ENCODE assay signal across 8 cellular contexts in genomic region chr3:66115858-66116654, GRCh38.
DNase-seq lines count a peak whose midpoint lies in the region; ATAC-seq, FAIRE-seq and TF ChIP-seq lines count a peak whose summit lies in the region.
"Had no signal": no experiment of that assay in that cellular context is flagged by ENCODE, and none has a peak within 500 bp of the region (broad histone marks: within the 10 kb centered on the region; RNA-seq: fewer than 3 reads in every experiment).

No MANE protein-coding gene starts in this region.

- TF ChIP-seq CTCF in endothelial cell of umbilical vein (IDR thresholded peaks at IDR 0.05; ENCODE audit: extremely low read depth in 1 of 2, insufficient read depth in 1 of 2, low read depth in 1 of 2, low read length in 2 of 2): no peak
- TF ChIP-seq CTCF in lower lobe of right lung (IDR thresholded peaks at IDR 0.05): no peak

- POLR2A ChIA-PET in endothelial cell of umbilical vein (lab: Charles Lee): interaction anchor here (0.7 to 0.8 kb wide), 3 partner anchors 16 to 80 kb away, joined by 3 to 6 read pairs (median 3); no protein-coding TSS in a partner anchor

- CTCF ChIA-PET in endothelial cell of umbilical vein (lab: Charles Lee): interaction anchor here (1.0 to 2.6 kb wide), 5 partner anchors 12 to 331 kb away, joined by 3 to 11 read pairs (median 3); no protein-coding TSS in a partner anchor

- H3K4me1 ChIP-seq in endothelial cell of umbilical vein (ENCODE audit: control insufficient read depth, extremely low read depth, insufficient read depth, low read length): peaks cover 20% of the 10 kb centered on the region
- peaks cover 9% of the 10 kb centered on the region for H3K4me1 ChIP-seq in lower lobe of right lung

- intact Hi-C loops in endothelial cell of umbilical vein (cut with micrococcal nuclease): loop anchor here (1.0 to 2.0 kb wide), 3 partner anchors 8 to 77 kb away; partner anchors contain the start of gene MAGI1
- intact Hi-C loops in lower lobe of right lung (cut with DNase I): no loop called here

- H4K20me1 ChIP-seq in endothelial cell of umbilical vein (replicated peaks; ENCODE audit: control insufficient read depth, extremely low read depth, insufficient read depth, low read length): no peaks in the 10 kb centered on the region

- peak overlapping the region; percentile 65 for H3K9ac ChIP-seq in endothelial cell of umbilical vein (replicated peaks; ENCODE audit: extremely low read depth, insufficient read depth, low read length)

- H3K27ac ChIP-seq in endothelial cell of umbilical vein (ENCODE audit: insufficient read depth, low read depth, low read length) (peak overlapping the region; percentile 97), lower lobe of right lung (no peak overlapping the region)

- dilution Hi-C loops in endothelial cell of umbilical vein (cut with MboI; ENCODE audit: extremely low pct_ligation_motif_present, low sequenced_read_pairs): no loop called here

- no peaks in the 10 kb centered on the region for H3K9me1 ChIP-seq in endothelial cell of umbilical vein (replicated peaks; ENCODE audit: control insufficient read depth, extremely low read depth, insufficient read depth, low read length)

- TSS peak; percentile 84 for BruUV-seq in endothelial cell of umbilical vein (replicated peaks; lab: Mats Ljungman, UMichigan)

- H3K27me3 ChIP-seq in endothelial cell of umbilical vein (ENCODE audit: control insufficient read depth in 2 of 2, insufficient read depth in 2 of 2, low read length in 2 of 2): no peaks in the 10 kb centered on the region
- H3K27me3 ChIP-seq in lower lobe of right lung (ENCODE audit: low read depth): no peaks in the 10 kb centered on the region

- DNase-seq in M059J (ENCODE audit: low read depth) (peak; percentile 90), endothelial cell of umbilical vein (ENCODE audit: low read depth, low spot score) (peak; percentile 94), lower lobe of right lung (no peak), DMS79 (lab: John Stamatoyannopoulos, UW) (no peak), NCI-H524 treated with DMSO at 0.1 percent for 48 hours (lab: John Stamatoyannopoulos, UW) (no peak), GM19239 (ENCODE audit: insufficient read length, low spot score) (no peak)
- DNase-seq: NCI-H2171 had no signal

- peak; percentile 62 to 90 for ATAC-seq in lower lobe of right lung
- no peak for ATAC-seq in GM18868 (IDR thresholded peaks at IDR 0.05; ENCODE audit: unreplicated experiment)

- H3K36me3 ChIP-seq in endothelial cell of umbilical vein (ENCODE audit: control insufficient read depth in 2 of 2, extremely low read depth in 1 of 2, insufficient read depth in 2 of 2, low read length in 2 of 2) (no peaks in the 10 kb centered on the region), lower lobe of right lung (no peaks in the 10 kb centered on the region)

- H3K79me2 ChIP-seq in endothelial cell of umbilical vein (ENCODE audit: control insufficient read depth, insufficient read depth, low read length): no peaks in the 10 kb centered on the region

- peak overlapping the region; percentile 43 for H3K4me2 ChIP-seq in endothelial cell of umbilical vein (ENCODE audit: insufficient read depth, low read length)

- no peak overlapping the region for H3K4me3 ChIP-seq in endothelial cell of umbilical vein (replicated peaks in 1 of 3; ENCODE audit: insufficient read depth in 1 of 3, low read depth in 1 of 3, low read length in 3 of 3)
- H3K4me3 ChIP-seq in lower lobe of right lung: no peak overlapping the region

- H2AFZ ChIP-seq in endothelial cell of umbilical vein (ENCODE audit: low read depth, low read length): peak overlapping the region; percentile 67

- H3K9me3 ChIP-seq in endothelial cell of umbilical vein (replicated peaks; ENCODE audit: control insufficient read depth, insufficient read depth, low read length) (no peaks in the 10 kb centered on the region), lower lobe of right lung (no peaks in the 10 kb centered on the region)

- no peak for TF ChIP-seq POLR2A in endothelial cell of umbilical vein (IDR thresholded peaks at IDR 0.05; ENCODE audit: low read depth, low read length)

- FAIRE-seq in endothelial cell of umbilical vein (lab: Jason Lieb, UNC): peak; percentile 98
- FAIRE-seq in GM19239 (lab: Jason Lieb, UNC): no peak

TF ChIP-seq in endothelial cell of umbilical vein, 7 proteins besides CTCF, POLR2A, EP300 and RAD21:
- TF ChIP-seq FOS (IDR thresholded peaks at IDR 0.05; ENCODE audit: borderline replicate concordance, insufficient read depth, low read length) (peak; percentile 88), MYC (IDR thresholded peaks at IDR 0.05; ENCODE audit: low read depth, low read length) (peak; percentile 94), POLR2AphosphoS5 (IDR thresholded peaks at IDR 0.05; ENCODE audit: insufficient read depth, low read depth, low read length) (peak; percentile 71), MAX (IDR thresholded peaks at IDR 0.05; ENCODE audit: insufficient read depth, insufficient read length) (peak; percentile 76), EZH2 (IDR thresholded peaks at IDR 0.05; ENCODE audit: borderline replicate concordance, low read depth, low read length, severe bottlenecking) (no peak), JUN (IDR thresholded peaks at IDR 0.05; ENCODE audit: borderline replicate concordance, insufficient read depth, insufficient read length, low read depth) (peak; percentile 86)

Comparison
In these comparisons a context has a peak if more than half of its experiments do, and no peak if none do; other contexts are left out.
1. DNase-seq: peak in M059J (single experiment) and endothelial cell of umbilical vein (single experiment); none in lower lobe of right lung (single experiment), DMS79 (single experiment), NCI-H524 treated with DMSO at 0.1 percent for 48 hours (single experiment) and GM19239 (single experiment).